9 cellular contexts compared by ENCODE assay signal in genomic region chr6:116352515-116353471, GRCh38. TPM values are rescaled to one million over a fixed set of nuclear protein-coding genes. Genes with fewer than 3 reads are reported as not detected.
DNase-seq lines count a peak whose midpoint lies in the region; ATAC-seq lines count a peak whose summit lies in the region.
"Had no signal": no experiment of that assay in that cellular context is flagged by ENCODE, and none has a peak within 500 bp of the region (broad histone marks: within the 10 kb centered on the region; RNA-seq: fewer than 3 reads in every experiment).

No MANE protein-coding gene starts in this region.

- ATAC-seq in GM21576 (IDR thresholded peaks at IDR 0.05; ENCODE audit: unreplicated experiment), result peak; percentile 46
- no peak for ATAC-seq in GM18519 (IDR thresholded peaks at IDR 0.05; ENCODE audit: low FRiP score, unreplicated experiment)

- peak; percentile 68 for DNase-seq in AG08395 (ENCODE audit: low spot score)
- DNase-seq in M059J (ENCODE audit: low read depth), result peak; percentile 57
- DNase-seq in hepatic stellate cell (ENCODE audit: low spot score), result peak; percentile 22
- DNase-seq in activated gamma-delta T cell treated with Interleukin-2 at 50 U/mL for 16 hours, result no peak
- no peak for DNase-seq in NCI-H1417 treated with DMSO at 0.1 percent for 48 hours (lab: John Stamatoyannopoulos, UW)
- DNase-seq in NCI-H1436 (lab: John Stamatoyannopoulos, UW), result no peak
- DNase-seq: NCI-H1092 treated with DMSO at 0.1 percent for 48 hours had no signal

RNA-seq across cellular contexts. Expression of gene DSE, which starts 18.0 kb away (rescaled TPM):
- total RNA-seq in M059J (2014; rRNA removed; shearing (Covaris generic)), result 15.4 and 24.5 TPM in 2 replicates

Comparison
In these comparisons a context has a peak if more than half of its experiments do, and no peak if none do; other contexts are left out.
1. DNase-seq: peak in AG08395 (single experiment), M059J (single experiment) and hepatic stellate cell (single experiment); none in activated gamma-delta T cell treated with Interleukin-2 at 50 U/mL for 16 hours (single experiment), NCI-H1417 treated with DMSO at 0.1 percent for 48 hours (single experiment) and NCI-H1436 (single experiment).